ENCODE assay signal across 8 cellular contexts in the genomic region with DNA sequence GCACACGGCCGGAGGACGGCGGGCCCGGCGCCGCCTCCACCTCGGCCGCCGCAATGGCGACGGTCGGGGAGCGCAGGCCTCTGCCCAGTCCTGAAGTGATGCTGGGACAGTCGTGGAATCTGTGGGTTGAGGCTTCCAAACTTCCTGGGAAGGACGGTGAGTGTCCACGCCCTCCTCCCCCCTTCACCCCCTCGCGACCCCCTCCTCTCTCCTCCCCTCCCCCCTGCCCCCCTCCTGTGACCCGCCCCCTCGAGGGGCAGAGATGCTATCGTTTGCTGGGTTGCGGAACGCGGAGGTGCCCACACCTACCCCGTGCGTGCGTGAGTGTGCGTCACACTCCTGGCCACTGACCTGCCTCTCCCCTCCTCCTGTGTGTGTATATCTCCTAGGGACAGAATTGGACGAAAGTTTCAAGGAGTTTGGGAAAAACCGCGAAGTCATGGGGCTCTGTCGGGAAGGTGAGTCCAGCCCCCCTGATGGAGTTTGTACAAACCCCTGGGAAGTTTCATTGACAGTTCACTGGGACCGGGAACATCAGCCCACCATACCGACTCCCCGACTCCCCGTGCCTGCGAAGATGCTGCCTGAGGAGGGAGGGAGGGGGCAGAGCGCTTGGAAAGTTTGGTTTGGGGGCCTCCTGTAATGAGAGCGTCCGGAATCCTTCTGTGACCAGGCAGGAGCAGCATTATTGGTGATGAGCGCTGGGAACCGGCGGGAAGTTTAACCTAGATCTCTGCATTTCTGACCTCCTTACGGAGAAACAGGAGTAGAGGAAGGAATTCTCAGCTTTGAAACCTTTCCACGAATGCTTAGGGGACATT.
DNase-seq lines count a peak whose midpoint lies in the region; ATAC-seq lines count a peak whose summit lies in the region.

No MANE protein-coding gene starts in this region.

- H3K27ac ChIP-seq in ACC112 (ENCODE audit: low read depth, low read length), result peak overlapping the region; percentile 90

- H3K79me2 ChIP-seq in ACC112 (ENCODE audit: control insufficient read depth, insufficient read depth, low read length, unreplicated experiment), result peaks cover 65% of the 10 kb centered on the region

- H3K27me3 ChIP-seq in ACC112 (ENCODE audit: insufficient read depth, low read length), result no peaks in the 10 kb centered on the region

- peak; percentile 17 for ATAC-seq in GM19395 (IDR thresholded peaks at IDR 0.05; ENCODE audit: unreplicated experiment)
- no peak for ATAC-seq in GM18873 (IDR thresholded peaks at IDR 0.05; ENCODE audit: low FRiP score, unreplicated experiment)

- H2AFZ ChIP-seq in ACC112 (ENCODE audit: low read length, unreplicated experiment), result no peak overlapping the region

- H3K4me1 ChIP-seq in ACC112 (ENCODE audit: control insufficient read depth, insufficient read depth, low read length, unreplicated experiment), result peaks cover 41% of the 10 kb centered on the region

- H3K4me3 ChIP-seq in ACC112 (ENCODE audit: low read depth, low read length), result peak overlapping the region; percentile 89

- H3K36me3 ChIP-seq in ACC112 (ENCODE audit: insufficient read depth, low read length), result peaks cover 22% of the 10 kb centered on the region

- DNase-seq in HuH-7.5 (ENCODE audit: low spot score), result peak; percentile 78
- peak; percentile 38 to 45 for DNase-seq in activated CD4-positive, alpha-beta T cell treated with anti-CD3 and anti-CD28 coated beads, Interleukin-2, amount 50 U/mL, for 4 hours
- DNase-seq in effector CD8-positive, alpha-beta T cell (lab: John Stamatoyannopoulos, UW), result peak; percentile 30
- DNase-seq in midbrain (lab: John Stamatoyannopoulos, UW), result peak; percentile 47
- peak; percentile 31 to 33 for DNase-seq in stimulated activated CD8-positive, alpha-beta memory T cell treated with anti-CD3 and anti-CD28 coated beads, Interleukin-2, amount 100 ng/mL, for 48 hours (ENCODE audit: low read depth in 2 of 2)
